In genomic region chr2:181667234-181667633, GRCh38 we compare ENCODE assay signal across 24 cellular contexts. TPM values are rescaled to one million over a fixed set of nuclear protein-coding genes. Genes with fewer than 3 reads are reported as not detected.
"Had no signal": no experiment of that assay in that cellular context is flagged by ENCODE, and none has a peak within 500 bp of the region (broad histone marks: within the 10 kb centered on the region; RNA-seq: fewer than 3 reads in every experiment).

No MANE protein-coding gene starts in this region.

- H3K27ac Mint-ChIP-seq: T-cell had no signal

- H3K36me3 ChIP-seq: MG63 had no signal

- DNase-seq: KBM-7, MG63, NCI-H1092, NCI-H1105 treated with DMSO at 0.1 percent for 48 hours, NCI-H1417 treated with DMSO at 0.1 percent for 48 hours, NCI-H146, NCI-H1694 treated with DMSO at 0.1 percent for 48 hours, NCI-H2029, NCI-H2081 treated with DMSO at 0.1 percent for 48 hours, NCI-H2171, NCI-H226, NCI-H446, NCI-H510A, NCI-H524 treated with DMSO at 0.1 percent for 48 hours, NCI-H69, NCI-H774, RPMI8226, SHP77, SK-N-SH, SW 1271, T-cell had no signal

- ATAC-seq: T-cell had no signal

- H3K9me2 ChIP-seq: SK-N-SH had no signal

- H3K4me3 ChIP-seq: MG63 had no signal

- H3K4me3 Mint-ChIP-seq: T-cell had no signal

- H3K27ac ChIP-seq: HL-60 had no signal

- H3K9me3 ChIP-seq: MG63, SK-N-SH had no signal

- H3K4me2 ChIP-seq: SK-N-SH had no signal

- H3K9ac ChIP-seq: SK-N-SH had no signal

RNA-seq across cellular contexts. Expression of gene NEUROD1, which starts 13.1 kb away (rescaled TPM):
- total RNA-seq: LHCN-M2, SK-MEL-5, T-cell had no signal
